1 cellular context compared by ENCODE assay signal in the genomic region with DNA sequence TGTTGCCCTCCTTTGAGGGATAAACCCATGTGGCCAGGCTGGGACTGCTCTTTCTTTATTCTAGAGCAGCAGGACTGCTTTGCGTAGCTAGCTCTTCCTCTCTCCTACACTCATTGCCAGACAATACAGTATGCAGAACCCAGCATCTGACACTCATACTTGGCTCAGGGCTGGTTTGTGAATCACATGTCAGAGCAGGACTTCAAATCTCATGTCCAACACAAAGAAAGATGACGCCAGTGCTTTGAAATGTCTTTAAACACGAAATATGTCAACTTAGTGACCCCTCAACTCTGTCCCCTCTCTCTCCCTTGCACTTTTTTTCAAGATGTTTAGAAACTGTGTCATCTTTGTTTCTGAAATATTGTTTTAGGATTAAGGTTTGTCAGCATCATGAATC.
TF ChIP-seq lines count a peak whose summit lies in the region.

No MANE protein-coding gene starts in this region.

TF ChIP-seq in A549, 52 proteins besides CTCF, POLR2A, EP300 and RAD21 (continued from another document):
- TF ChIP-seq, protein P1, sequence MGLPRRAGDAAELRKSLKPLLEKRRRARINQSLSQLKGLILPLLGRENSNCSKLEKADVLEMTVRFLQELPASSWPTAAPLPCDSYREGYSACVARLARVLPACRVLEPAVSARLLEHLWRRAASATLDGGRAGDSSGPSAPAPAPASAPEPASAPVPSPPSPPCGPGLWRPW (IDR thresholded peaks at IDR 0.05) = no peak
